ENCODE assay signal across 19 cellular contexts in genomic region chr12:6523708-6524107, GRCh38. TPM values are rescaled to one million over a fixed set of nuclear protein-coding genes. Genes with fewer than 3 reads are reported as not detected.
A peak's percentile ranks its signal among the peaks of the same experiment; 100 is the strongest.
DNase-seq lines count a peak whose midpoint lies in the region; ATAC-seq and TF ChIP-seq lines count a peak whose summit lies in the region.
"Had no signal": no experiment of that assay in that cellular context is flagged by ENCODE, and none has a peak within 500 bp of the region (broad histone marks: within the 10 kb centered on the region; RNA-seq: fewer than 3 reads in every experiment).

No MANE protein-coding gene starts in this region.

- no peaks in the 10 kb centered on the region for H3K4me1 ChIP-seq in CD4-positive, CD25-positive, alpha-beta regulatory T cell (ENCODE audit: control insufficient read depth, insufficient read depth, low read length, poor library complexity, severe bottlenecking)
- H3K4me1 ChIP-seq: BE2C, Peyer's patch had no signal

- no peaks in the 10 kb centered on the region for H3K4me1 Mint-ChIP-seq in activated CD4-positive, alpha-beta T cell treated with anti-CD3 and anti-CD28 coated beads for 36 hours
- peaks cover 0 to 5% (median 0%) of the 10 kb centered on the region in 4 donors for H3K4me1 Mint-ChIP-seq in CD4-positive, CD25-positive, alpha-beta regulatory T cell
- H3K4me1 Mint-ChIP-seq in T-helper 17 cell (peaks cover 2% of the 10 kb centered on the region), endothelial cell (ENCODE audit: unreplicated experiment) (no peaks in the 10 kb centered on the region)

- intact Hi-C loops in activated CD4-positive, alpha-beta T cell treated with anti-CD3 and anti-CD28 coated beads for 36 hours (cut with DNase I, micrococcal nuclease), result no loop called here

- H3K27ac ChIP-seq in CD4-positive, CD25-positive, alpha-beta regulatory T cell (ENCODE audit: insufficient read depth, low read length, poor library complexity, severe bottlenecking), result no peak overlapping the region
- H3K27ac ChIP-seq: Peyer's patch had no signal

- H3K27me3 Mint-ChIP-seq in activated CD4-positive, alpha-beta T cell treated with anti-CD3 and anti-CD28 coated beads for 36 hours, result no peaks in the 10 kb centered on the region
- H3K27me3 Mint-ChIP-seq in CD4-positive, CD25-positive, alpha-beta regulatory T cell, result no peaks in the 10 kb centered on the region
- no peaks in the 10 kb centered on the region for H3K27me3 Mint-ChIP-seq in T-helper 17 cell
- H3K27me3 Mint-ChIP-seq in endothelial cell (ENCODE audit: unreplicated experiment), result peaks cover 3% of the 10 kb centered on the region

- no peak for DNase-seq in activated CD4-positive, alpha-beta T cell treated with anti-CD3 and anti-CD28 coated beads for 36 hours
- DNase-seq in activated CD4-positive, alpha-beta T cell treated with anti-CD3 and anti-CD28 coated beads, Interleukin-2, amount 50 U/mL, for 48 hours, result no peak
- no peak for DNase-seq in CD4-positive, CD25-positive, alpha-beta regulatory T cell
- no peak for DNase-seq in T-helper 17 cell
- DNase-seq in endothelial cell (ENCODE audit: low spot score), result no peak
- no peak for DNase-seq in DMS79 (lab: John Stamatoyannopoulos, UW)
- DNase-seq: BE2C; CD8-positive, alpha-beta T cell; H7; HFFc6; NCI-H1417; NCI-H187; NCI-H2107; NCI-H510A; NCI-H748 treated with DMSO at 0.1 percent for 48 hours; NK-92 treated with Interleukin-12 subunit alpha and Interleukin-12 subunit beta, amount 100 ng/mL, for 24 hours; Peyer's patch had no signal

- peaks cover 94% of the 10 kb centered on the region for H3K36me3 ChIP-seq in CD4-positive, CD25-positive, alpha-beta regulatory T cell (ENCODE audit: control insufficient read depth, insufficient read depth, low read length)

- H3K4me3 Mint-ChIP-seq in activated CD4-positive, alpha-beta T cell treated with anti-CD3 and anti-CD28 coated beads for 36 hours, result no peak overlapping the region
- H3K4me3 Mint-ChIP-seq in CD4-positive, CD25-positive, alpha-beta regulatory T cell, result no peak overlapping the region
- H3K4me3 Mint-ChIP-seq in T-helper 17 cell (no peak overlapping the region), endothelial cell (ENCODE audit: unreplicated experiment) (no peak overlapping the region)
- H3K4me3 Mint-ChIP-seq: CD8-positive, alpha-beta T cell; HFFc6 had no signal

- CTCF ChIA-PET in activated CD4-positive, alpha-beta T cell treated with anti-CD3 and anti-CD28 coated beads for 36 hours (lab: Charles Lee), result interaction anchor here (1.3 kb wide), 1 partner anchor 14 kb away, joined by 4 read pairs; no protein-coding TSS in a partner anchor

- POLR2A ChIA-PET in activated CD4-positive, alpha-beta T cell treated with anti-CD3 and anti-CD28 coated beads for 36 hours (lab: Charles Lee), result no interaction called here

- TF ChIP-seq CTCF in endothelial cell (IDR thresholded peaks at IDR 0.05; ENCODE audit: unreplicated experiment), result no peak

- H3K9me3 Mint-ChIP-seq in activated CD4-positive, alpha-beta T cell treated with anti-CD3 and anti-CD28 coated beads for 36 hours (ENCODE audit: low read depth), result no peaks in the 10 kb centered on the region
- no peaks in the 10 kb centered on the region for H3K9me3 Mint-ChIP-seq in CD4-positive, CD25-positive, alpha-beta regulatory T cell
- H3K9me3 Mint-ChIP-seq in endothelial cell (ENCODE audit: unreplicated experiment), result no peaks in the 10 kb centered on the region
- H3K9me3 Mint-ChIP-seq: CD8-positive, alpha-beta T cell; HFFc6 had no signal

- H3K27ac Mint-ChIP-seq in activated CD4-positive, alpha-beta T cell treated with anti-CD3 and anti-CD28 coated beads for 36 hours, result no peak overlapping the region
- peak overlapping the region in 2 of 3 donors; percentile 82 to 90 for H3K27ac Mint-ChIP-seq in CD4-positive, CD25-positive, alpha-beta regulatory T cell
- H3K27ac Mint-ChIP-seq in T-helper 17 cell (peak overlapping the region; percentile 27), endothelial cell (ENCODE audit: unreplicated experiment) (peak overlapping the region; percentile 16)
- H3K27ac Mint-ChIP-seq: CD8-positive, alpha-beta T cell; HFFc6 had no signal

- H3K4me3 ChIP-seq in CD4-positive, CD25-positive, alpha-beta regulatory T cell (ENCODE audit: low read depth, low read length), result no peak overlapping the region
- H3K4me3 ChIP-seq: Peyer's patch had no signal

- no peaks in the 10 kb centered on the region for H3K9me3 ChIP-seq in CD4-positive, CD25-positive, alpha-beta regulatory T cell (ENCODE audit: control insufficient read depth in 2 of 2, low read length in 2 of 2)
- H3K9me3 ChIP-seq in T-helper 17 cell (ENCODE audit: control insufficient read depth, low read length, poor library complexity, severe bottlenecking), result no peaks in the 10 kb centered on the region
- H3K9me3 ChIP-seq: BE2C, Peyer's patch had no signal

- H3K27me3 ChIP-seq in CD4-positive, CD25-positive, alpha-beta regulatory T cell (ENCODE audit: control insufficient read depth, insufficient read depth, low read length), result no peaks in the 10 kb centered on the region
- H3K27me3 ChIP-seq: BE2C, Peyer's patch had no signal

- ATAC-seq in activated CD4-positive, alpha-beta T cell treated with anti-CD3 and anti-CD28 coated beads for 36 hours, result peak; percentile 30
- ATAC-seq in CD4-positive, CD25-positive, alpha-beta regulatory T cell (ENCODE audit: low read depth in 2 of 2), result peak in 1 of 2 donors; percentile 53
- no peak for ATAC-seq in T-helper 17 cell
- ATAC-seq in GM21390 (IDR thresholded peaks at IDR 0.05; ENCODE audit: unreplicated experiment), result no peak
- ATAC-seq in GM19397 (IDR thresholded peaks at IDR 0.05; ENCODE audit: unreplicated experiment), result no peak
- ATAC-seq: CD8-positive, alpha-beta T cell had no signal

- peaks cover 82% of the 10 kb centered on the region for H3K36me3 Mint-ChIP-seq in activated CD4-positive, alpha-beta T cell treated with anti-CD3 and anti-CD28 coated beads for 36 hours (ENCODE audit: low read depth)
- peaks cover 44% of the 10 kb centered on the region for H3K36me3 Mint-ChIP-seq in CD4-positive, CD25-positive, alpha-beta regulatory T cell
- H3K36me3 Mint-ChIP-seq in T-helper 17 cell (ENCODE audit: low read depth), result peaks cover 7% of the 10 kb centered on the region
- H3K36me3 Mint-ChIP-seq in endothelial cell (ENCODE audit: low read depth, unreplicated experiment), result peaks cover 46% of the 10 kb centered on the region

RNA-seq across cellular contexts. Expression of gene GAPDH, which starts 10.6 kb away (rescaled TPM):
- total RNA-seq in activated CD4-positive, alpha-beta T cell treated with anti-CD3 and anti-CD28 coated beads for 36 hours, result 1,000 to 10,000 TPM; 7,289 to 9,770 TPM
- 669 TPM for total RNA-seq in CD4-positive, CD25-positive, alpha-beta regulatory T cell
- polyA plus RNA-seq in CD4-positive, CD25-positive, alpha-beta regulatory T cell, result 1,000 to 10,000 TPM; 1,962 to 2,973 (median 2,405) TPM
- 100 to 1,000 TPM; 640 to 695 TPM for total RNA-seq in T-helper 17 cell
- 2,393 TPM for total RNA-seq in endothelial cell (ENCODE audit: unreplicated experiment)

RNA-seq across cellular contexts. Expression of gene NCAPD2, which starts 29.8 kb away (rescaled TPM):
- 100 to 1,000 TPM; 199 to 210 TPM for total RNA-seq in activated CD4-positive, alpha-beta T cell treated with anti-CD3 and anti-CD28 coated beads for 36 hours
- total RNA-seq in CD4-positive, CD25-positive, alpha-beta regulatory T cell, result 32.8 TPM
- 10 to 100 TPM; 21.5 to 29.1 (median 26.3) TPM for polyA plus RNA-seq in CD4-positive, CD25-positive, alpha-beta regulatory T cell
- total RNA-seq in T-helper 17 cell (10 to 100 TPM; 16.9 to 24.3 TPM), endothelial cell (ENCODE audit: unreplicated experiment) (25.3 TPM)

RNA-seq across cellular contexts. Expression of gene MRPL51, which starts 30.6 kb away (rescaled TPM):
- 100 to 1,000 TPM; 232 to 275 TPM for total RNA-seq in activated CD4-positive, alpha-beta T cell treated with anti-CD3 and anti-CD28 coated beads for 36 hours
- total RNA-seq in CD4-positive, CD25-positive, alpha-beta regulatory T cell, result 40.5 TPM
- 100 to 1,000 TPM; 243 to 372 (median 253) TPM for polyA plus RNA-seq in CD4-positive, CD25-positive, alpha-beta regulatory T cell
- total RNA-seq in T-helper 17 cell (10 to 100 TPM; 36.6 to 42.2 TPM), endothelial cell (ENCODE audit: unreplicated experiment) (168 TPM)

RNA-seq across cellular contexts. Expression of gene IFFO1, which starts 32.1 kb away (rescaled TPM):
- 1 to 10 TPM; 8.1 to 8.4 TPM for total RNA-seq in activated CD4-positive, alpha-beta T cell treated with anti-CD3 and anti-CD28 coated beads for 36 hours
- total RNA-seq in CD4-positive, CD25-positive, alpha-beta regulatory T cell, result 46.6 TPM
- polyA plus RNA-seq in CD4-positive, CD25-positive, alpha-beta regulatory T cell, result 10 to 100 TPM in 1 of 4 donors, 1 to 10 TPM in 3; 5.6 to 10.4 (median 8.3) TPM
- total RNA-seq in T-helper 17 cell, result 10 to 100 TPM; 29.3 to 37.3 TPM
- total RNA-seq in endothelial cell (ENCODE audit: unreplicated experiment), result 82.2 TPM

RNA-seq across cellular contexts. Expression of gene NOP2, which starts 44.4 kb away (rescaled TPM):
- 10 to 100 TPM; 93.2 to 97.1 TPM for total RNA-seq in activated CD4-positive, alpha-beta T cell treated with anti-CD3 and anti-CD28 coated beads for 36 hours
- total RNA-seq in CD4-positive, CD25-positive, alpha-beta regulatory T cell, result 77.5 TPM
- 10 to 100 TPM; 13.2 to 34.0 (median 22.5) TPM for polyA plus RNA-seq in CD4-positive, CD25-positive, alpha-beta regulatory T cell
- total RNA-seq in T-helper 17 cell (100 to 1,000 TPM in 1 of 2 donors, 10 to 100 TPM in 1; 90.0 to 122 TPM), endothelial cell (ENCODE audit: unreplicated experiment) (37.5 TPM)
